In the genomic region with DNA sequence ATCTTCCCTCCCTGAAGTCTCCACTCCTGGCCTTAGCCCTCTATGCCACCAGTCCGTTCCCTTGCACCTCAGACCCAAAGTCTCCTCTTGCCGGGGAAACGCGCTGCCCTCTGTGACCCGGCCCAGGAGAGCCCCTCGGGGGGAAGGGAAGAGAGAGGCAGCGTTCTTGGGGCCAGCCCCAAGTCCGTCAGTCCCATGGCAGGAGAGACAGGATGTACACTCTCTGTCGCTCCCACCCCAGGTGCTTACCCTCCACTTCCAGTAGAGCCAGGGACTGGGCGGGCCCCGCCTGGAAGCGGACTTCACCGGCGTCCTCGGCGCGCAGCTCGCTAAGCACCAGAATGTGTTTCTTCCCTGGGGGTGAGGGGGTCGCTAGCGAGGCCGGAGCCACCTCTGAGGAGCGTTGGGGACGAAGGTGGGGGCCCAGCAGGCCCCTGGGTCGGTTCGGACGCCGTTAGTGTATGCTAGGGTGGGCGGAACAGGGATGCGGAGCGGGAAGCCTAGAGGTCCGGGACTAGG, we compare ENCODE assay signal across 7 cellular contexts. TPM values are rescaled to one million over a fixed set of nuclear protein-coding genes. Genes with fewer than 3 reads are reported as not detected.
DNase-seq lines count a peak whose midpoint lies in the region; ATAC-seq and TF ChIP-seq lines count a peak whose summit lies in the region.
"Had no signal": no experiment of that assay in that cellular context is flagged by ENCODE, and none has a peak within 500 bp of the region (broad histone marks: within the 10 kb centered on the region; RNA-seq: fewer than 3 reads in every experiment).

No MANE protein-coding gene starts in this region.

- no peak for TF ChIP-seq POLR2A in Peyer's patch (IDR thresholded peaks at IDR 0.05)

- no peak overlapping the region for H3K27ac Mint-ChIP-seq in activated naive CD4-positive, alpha-beta T cell treated with anti-CD3 and anti-CD28 coated beads for 36 hours

- intact Hi-C loops in activated naive CD4-positive, alpha-beta T cell treated with anti-CD3 and anti-CD28 coated beads for 36 hours (cut with micrococcal nuclease): loop anchor here (1.0 kb wide), 4 partner anchors 9 to 164 kb away; partner anchors contain the start of genes CHPF, GMPPA and STK11IP
- intact Hi-C loops in aorta (cut with DNase I): loop anchor here in 1 of 2 donors (5.0 kb wide), 1 partner anchor 45 kb away; the partner anchor contains the start of gene STK11IP

- no peaks in the 10 kb centered on the region for H3K36me3 Mint-ChIP-seq in activated naive CD4-positive, alpha-beta T cell treated with anti-CD3 and anti-CD28 coated beads for 36 hours (ENCODE audit: low read depth)

- peak overlapping the region; percentile 35 to 75 (median 57) for H3K4me3 ChIP-seq in Peyer's patch
- H3K4me3 ChIP-seq in iPS-15b (ENCODE audit: low read depth, low read length): peak overlapping the region; percentile 80
- peak overlapping the region; percentile 35 to 37 for H3K4me3 ChIP-seq in aorta (ENCODE audit: low read length in 2 of 2)

- ATAC-seq in aorta (ENCODE audit: low FRiP score): no peak

- peak overlapping the region; percentile 60 for H3K9ac ChIP-seq in iPS-15b (ENCODE audit: low read depth, low read length)

- no peaks in the 10 kb centered on the region for H3K9me3 Mint-ChIP-seq in activated naive CD4-positive, alpha-beta T cell treated with anti-CD3 and anti-CD28 coated beads for 36 hours

- H3K4me1 ChIP-seq in Peyer's patch: peaks cover 0 to 16% (median 4%) of the 10 kb centered on the region in 4 donors
- peaks cover 5% of the 10 kb centered on the region for H3K4me1 ChIP-seq in iPS-15b (ENCODE audit: control insufficient read depth, insufficient read depth, low read length)
- no peaks in the 10 kb centered on the region for H3K4me1 ChIP-seq in aorta (ENCODE audit: control insufficient read depth in 1 of 2, insufficient read depth in 2 of 2, low read length in 2 of 2)

- no peak for TF ChIP-seq CTCF in Peyer's patch (IDR thresholded peaks at IDR 0.05)

- no peaks in the 10 kb centered on the region for H3K36me3 ChIP-seq in Peyer's patch
- H3K36me3 ChIP-seq in iPS-15b (ENCODE audit: control insufficient read depth, insufficient read depth, low read length): peaks cover 5% of the 10 kb centered on the region
- no peaks in the 10 kb centered on the region for H3K36me3 ChIP-seq in aorta (ENCODE audit: control insufficient read depth in 1 of 2, insufficient read depth in 2 of 2, low read length in 1 of 2)

- CTCF ChIA-PET in activated naive CD4-positive, alpha-beta T cell treated with anti-CD3 and anti-CD28 coated beads for 36 hours (lab: Charles Lee): interaction anchor here (1.3 to 4.2 kb wide), 3 partner anchors 8 to 10 kb away, joined by 5 to 28 read pairs (median 7); partner anchors contain the start of genes CHPF and TMEM198

- H3K4me1 Mint-ChIP-seq in activated naive CD4-positive, alpha-beta T cell treated with anti-CD3 and anti-CD28 coated beads for 36 hours (ENCODE audit: low read depth): peaks cover 8% of the 10 kb centered on the region

- peaks cover 36% of the 10 kb centered on the region for H3K27me3 Mint-ChIP-seq in activated naive CD4-positive, alpha-beta T cell treated with anti-CD3 and anti-CD28 coated beads for 36 hours (ENCODE audit: low read depth)

- peaks cover 0 to 4% (median 0%) of the 10 kb centered on the region in 4 donors for H3K9me3 ChIP-seq in Peyer's patch
- no peaks in the 10 kb centered on the region for H3K9me3 ChIP-seq in iPS-15b (ENCODE audit: control insufficient read depth, insufficient read depth, low read length)
- no peaks in the 10 kb centered on the region for H3K9me3 ChIP-seq in aorta (ENCODE audit: control insufficient read depth, low read length)

- 3% methylated on average over 31 of the region's 31 CpGs for WGBS in aorta, 2 donors

- H3K27ac ChIP-seq in Peyer's patch (peak overlapping the region in 2 of 4 donors; percentile 31 to 77), aorta (ENCODE audit: low read depth in 1 of 2, low read length in 2 of 2) (no peak overlapping the region)

- H3K27me3 ChIP-seq in Peyer's patch: no peaks in the 10 kb centered on the region
- H3K27me3 ChIP-seq in iPS-15b (ENCODE audit: control insufficient read depth, insufficient read depth, low read length): peaks cover 14% of the 10 kb centered on the region
- H3K27me3 ChIP-seq in aorta (ENCODE audit: control insufficient read depth in 1 of 2, insufficient read depth in 2 of 2, low read length in 1 of 2): no peaks in the 10 kb centered on the region

- peak; percentile 72 for DNase-seq in activated naive CD4-positive, alpha-beta T cell treated with anti-CD3 and anti-CD28 coated beads for 36 hours
- no peak for DNase-seq in activated naive CD4-positive, alpha-beta T cell treated with anti-CD3 and anti-CD28 coated beads, Interleukin-2, amount 50 U/mL, for 16 hours
- DNase-seq in Peyer's patch: no peak
- DNase-seq in aorta: no peak
- no peak for DNase-seq in NCI-H2107 (lab: John Stamatoyannopoulos, UW)

- H3K4me3 Mint-ChIP-seq in activated naive CD4-positive, alpha-beta T cell treated with anti-CD3 and anti-CD28 coated beads for 36 hours: peak overlapping the region; percentile 76

RNA-seq across cellular contexts. Expression of gene TMEM198, which starts 8.1 kb away (rescaled TPM):
- total RNA-seq in activated naive CD4-positive, alpha-beta T cell treated with anti-CD3 and anti-CD28 coated beads for 36 hours: 1 to 10 TPM in 1 of 2 experiments, under 1 TPM in 1; 0.86 to 1.1 TPM
- 10 to 100 TPM in 3 of 4 donors, 1 to 10 TPM in 1; 6.6 to 25.5 (median 13.9) TPM for total RNA-seq in Peyer's patch
- total RNA-seq in aorta: 1 to 10 TPM; 1.7 to 2.3 TPM
- 1 to 10 TPM in 1 of 2 donors, not detected in 1; 7.4 TPM for polyA plus RNA-seq in aorta

RNA-seq across cellular contexts. Expression of gene CHPF, which starts 8.3 kb away (rescaled TPM):
- 1 to 10 TPM; 8.5 to 9.0 TPM for total RNA-seq in activated naive CD4-positive, alpha-beta T cell treated with anti-CD3 and anti-CD28 coated beads for 36 hours
- total RNA-seq in Peyer's patch: 100 to 1,000 TPM in 1 of 4 donors, 10 to 100 TPM in 3; 19.0 to 122 (median 90.5) TPM
- 10 to 100 TPM; 75.7 to 81.2 TPM for total RNA-seq in aorta
- polyA plus RNA-seq in aorta: 10 to 100 TPM; 20.0 to 70.6 TPM

RNA-seq across cellular contexts. Expression of gene OBSL1, which starts 19.4 kb away (rescaled TPM):
- total RNA-seq in activated naive CD4-positive, alpha-beta T cell treated with anti-CD3 and anti-CD28 coated beads for 36 hours: 1 to 10 TPM; 1.5 to 1.6 TPM
- total RNA-seq in Peyer's patch (10 to 100 TPM in 3 of 4 donors, 1 to 10 TPM in 1; 7.5 to 43.7 (median 21.2) TPM), aorta (10 to 100 TPM; 65.3 to 76.7 TPM)
- polyA plus RNA-seq in aorta: 100 to 1,000 TPM in 1 of 2 donors, 10 to 100 TPM in 1; 17.8 to 243 TPM

RNA-seq across cellular contexts. Expression of gene INHA, which starts 20.2 kb away (rescaled TPM):
- total RNA-seq in activated naive CD4-positive, alpha-beta T cell treated with anti-CD3 and anti-CD28 coated beads for 36 hours: not detected
- total RNA-seq in Peyer's patch (not detected), aorta (under 1 TPM; 0.51 to 0.55 TPM)
- polyA plus RNA-seq in aorta: 1 to 10 TPM in 1 of 2 donors, not detected in 1; 3.6 TPM

RNA-seq across cellular contexts. Expression of gene ASIC4, which starts 37.6 kb away (rescaled TPM):
- not detected for total RNA-seq in activated naive CD4-positive, alpha-beta T cell treated with anti-CD3 and anti-CD28 coated beads for 36 hours
- total RNA-seq in Peyer's patch (under 1 TPM in 1 of 4 donors, not detected in 3; 0.27 TPM), aorta (under 1 TPM; 0.29 to 0.42 TPM)
- polyA plus RNA-seq in aorta: under 1 TPM in 1 of 2 donors, not detected in 1; 0.26 TPM
- polyA plus RNA-seq: liver had no signal
